Comparison of ENCODE assay signal across 2 cellular contexts in the genomic region with DNA sequence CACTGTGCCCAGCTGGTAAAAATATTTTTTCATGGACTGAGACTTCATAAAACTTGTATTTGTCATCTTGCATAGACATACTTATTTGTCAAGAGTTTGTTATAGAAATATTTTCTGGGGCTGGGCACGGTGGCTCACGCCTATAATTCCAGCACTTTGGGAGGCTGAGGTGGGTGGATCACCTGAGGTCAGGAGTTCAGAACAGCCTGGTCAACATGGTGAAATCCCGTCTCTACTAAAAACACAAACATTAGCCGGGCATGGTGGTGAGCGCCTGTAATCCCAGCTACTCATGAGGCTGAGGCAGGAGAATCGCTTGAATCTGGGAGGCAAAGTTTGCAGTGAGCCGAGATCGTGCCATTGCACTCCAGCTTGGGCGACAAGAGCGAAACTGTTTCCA.
TF ChIP-seq lines count a peak whose summit lies in the region.
"Not testable (repeated sequence)": the region's sequence is repeated elsewhere in the genome, so short reads cannot be mapped to it uniquely, and the experiment has no call there.

No MANE protein-coding gene starts in this region.

TF ChIP-seq in K562, 482 proteins besides CTCF, POLR2A, EP300 and RAD21:
- TF ChIP-seq BRCA1 (IDR thresholded peaks at IDR 0.05) = not testable (repeated sequence)
- 0 out of 2 replicates have a peak, but pooled peaks have one; percentile 29 for TF ChIP-seq BRCA1 (CRISPR knock-in tag; IDR thresholded peaks at IDR 0.05)

TF ChIP-seq in liver, 16 proteins besides CTCF, POLR2A, EP300 and RAD21:
- peak; percentile 63 to 81 for TF ChIP-seq RXRA (IDR thresholded peaks at IDR 0.05)
- peak; percentile 61 for TF ChIP-seq YY1 (IDR thresholded peaks at IDR 0.05)
- peak; percentile 67 for TF ChIP-seq SP1 (IDR thresholded peaks at IDR 0.05)
- TF ChIP-seq HNF4A (conservative IDR thresholded peaks at IDR 0.05) = peak; percentile 39 to 47
- TF ChIP-seq FOXA2 (IDR thresholded peaks at IDR 0.05) = peak; percentile 14
TF ChIP-seq in liver: peak in this region for 5; not testable (repeated sequence) for 11.
